In genomic region chr1:204513117-204513716, GRCh38 we compare ENCODE assay signal across 1 cellular context.
TF ChIP-seq lines count a peak whose summit lies in the region.

No MANE protein-coding gene starts in this region.

TF ChIP-seq in K562, 482 proteins besides CTCF, POLR2A, EP300 and RAD21:
- no peak for TF ChIP-seq CTBP1 (IDR thresholded peaks at IDR 0.05; ENCODE audit: borderline replicate concordance)
- TF ChIP-seq RB1 (IDR thresholded peaks at IDR 0.05; ENCODE audit: low read depth): no peak
- TF ChIP-seq ZNF121 (CRISPR knock-in tag; conservative IDR thresholded peaks at IDR 0.05): 0 out of 2 replicates have a peak, but pooled peaks have one; percentile 6
- TF ChIP-seq CEBPZ (IDR thresholded peaks at IDR 0.05; ENCODE audit: borderline replicate concordance, low read depth, low read length): no peak
- TF ChIP-seq ZNF124 (CRISPR knock-in tag; IDR thresholded peaks at IDR 0.05): no peak
- no peak for TF ChIP-seq LARP7 (IDR thresholded peaks at IDR 0.05)
- TF ChIP-seq ETS2 (tag; IDR thresholded peaks at IDR 0.05; ENCODE audit: borderline replicate concordance, poor library complexity, severe bottlenecking): no peak
- TF ChIP-seq PTBP1 (IDR thresholded peaks at IDR 0.05; ENCODE audit: low read depth, low read length): no peak
- TF ChIP-seq ARNT (IDR thresholded peaks at IDR 0.05): no peak
- TF ChIP-seq ZNF140 (CRISPR knock-in tag; IDR thresholded peaks at IDR 0.05): no peak
- TF ChIP-seq HIVEP1 (CRISPR knock-in tag; IDR thresholded peaks at IDR 0.05): no peak
- TF ChIP-seq ZNF778 (CRISPR knock-in tag; IDR thresholded peaks at IDR 0.05): no peak
- no peak for TF ChIP-seq KDM2B (CRISPR knock-in tag; IDR thresholded peaks at IDR 0.05)
- no peak for TF ChIP-seq DACH1 (IDR thresholded peaks at IDR 0.05; ENCODE audit: partially characterized antibody)
- no peak for TF ChIP-seq ZNF740 (CRISPR knock-in tag; IDR thresholded peaks at IDR 0.05)
- TF ChIP-seq ZNF740 (tag; IDR thresholded peaks at IDR 0.05): no peak
- peak in 1 of 2 experiments; percentile 43; a peak in 1 of 4 replicates for TF ChIP-seq MLLT1 (IDR thresholded peaks at IDR 0.05)
TF ChIP-seq in K562: peak in this region for 2.
